In genomic region chr5:155514105-155514563, GRCh38 we compare ENCODE assay signal across 23 cellular contexts.
DNase-seq lines count a peak whose midpoint lies in the region; ATAC-seq, FAIRE-seq and TF ChIP-seq lines count a peak whose summit lies in the region.
"Had no signal": no experiment of that assay in that cellular context is flagged by ENCODE, and none has a peak within 500 bp of the region (broad histone marks: within the 10 kb centered on the region; RNA-seq: fewer than 3 reads in every experiment).

No MANE protein-coding gene starts in this region.

- TF ChIP-seq EP300 in HepG2 (IDR thresholded peaks at IDR 0.05; ENCODE audit: low read depth in 2 of 2, low read length in 2 of 2): peak in 1 of 2 experiments; percentile 85; a peak in 2 of 4 replicates
- peak; percentile 50; the same call in 1 of the 2 replicates for TF ChIP-seq EP300 in HepG2 (CRISPR knock-in tag; IDR thresholded peaks at IDR 0.05; ENCODE audit: borderline replicate concordance)

- peak overlapping the region; percentile 73 for H3K4me2 ChIP-seq in HepG2 (ENCODE audit: low read depth, low read length)

- H3K27ac ChIP-seq in HepG2 (ENCODE audit: extremely low read length, insufficient read depth, low read length): peak overlapping the region; percentile 80
- H3K27ac ChIP-seq: SJSA1 had no signal

- H3K4me1 ChIP-seq in HepG2 (ENCODE audit: insufficient read depth, low read length): peaks cover 44% of the 10 kb centered on the region
- H3K4me1 ChIP-seq: BE2C, SJSA1 had no signal

- peak overlapping the region; percentile 50 for H3K9ac ChIP-seq in HepG2 (ENCODE audit: insufficient read depth, low read depth, low read length)

- DNase-seq in Caki2 (ENCODE audit: low read depth) (peak; percentile 6), LoVo (ENCODE audit: low spot score) (peak; percentile 27), epithelial cell of proximal tubule (ENCODE audit: low read depth) (peak; percentile 81), HepG2 (ENCODE audit: low spot score) (peak; percentile 94), islet precursor cell (no peak)
- DNase-seq: BE2C; DMS79; KG1; NCI-H1092 treated with DMSO at 0.1 percent for 48 hours; NCI-H146; NCI-H2029 treated with DMSO at 0.1 percent for 48 hours; NCI-H226; NCI-H510A treated with DMSO at 0.1 percent for 48 hours; NCI-H774; NK-92 treated with Interleukin-12 subunit alpha and Interleukin-12 subunit beta, amount 100 ng/mL, for 24 hours had no signal

- no peak for TF ChIP-seq RAD21 in HepG2 (CRISPR knock-in tag; IDR thresholded peaks at IDR 0.05)

- H3K36me3 ChIP-seq in HepG2 (replicated peaks in 1 of 2; ENCODE audit: control insufficient read depth in 1 of 2, insufficient read depth in 2 of 2, low read length in 2 of 2): no peaks in the 10 kb centered on the region
- H3K36me3 ChIP-seq: BE2C, SJSA1 had no signal

- no peaks in the 10 kb centered on the region for H4K20me1 ChIP-seq in HepG2 (ENCODE audit: insufficient read depth, low read length)

- in situ Hi-C loops in Caki2 (cut with HindIII; ENCODE audit: low pct_unique_long_range_greater_than_20kb, low sequenced_read_pairs): no loop called here
- in situ Hi-C loops in HepG2 (cut with HindIII; ENCODE audit: extremely low pct_ligation_motif_present, low pct_unique_long_range_greater_than_20kb): no loop called here

- H3K79me2 ChIP-seq in HepG2 (ENCODE audit: insufficient read depth, low read length): no peaks in the 10 kb centered on the region

- H3K9me3 ChIP-seq in HepG2 (ENCODE audit: low read length): no peaks in the 10 kb centered on the region
- H3K9me3 ChIP-seq: BE2C, SJSA1 had no signal

- peak overlapping the region; percentile 48 for H2AFZ ChIP-seq in HepG2 (ENCODE audit: low read length)

- no peaks in the 10 kb centered on the region for H3K27me3 ChIP-seq in HepG2 (ENCODE audit: control insufficient read depth in 1 of 2, insufficient read depth in 2 of 2, low read length in 2 of 2)
- H3K27me3 ChIP-seq: BE2C, SJSA1 had no signal

- no peak for TF ChIP-seq CTCF in epithelial cell of proximal tubule (conservative IDR thresholded peaks at IDR 0.05; ENCODE audit: low read depth, low read length)
- no peak for TF ChIP-seq CTCF in HepG2 (CRISPR knock-in tag; IDR thresholded peaks at IDR 0.05)

- no TSS peak for BruUV-seq in HepG2 (replicated peaks; lab: Mats Ljungman, UMichigan)

- WGBS in HepG2 (ENCODE audit: low lambda C conversion rate): 4% methylated on average over 2 of the region's 2 CpGs

- CTCF ChIA-PET in HepG2 (lab: Yijun Ruan, JAX; ENCODE audit: low intra/inter-chr PET ratio, low total read pairs): no interaction called here

- peak; percentile 97 for FAIRE-seq in HepG2 (lab: Jason Lieb, UNC)
- FAIRE-seq: A204.1, H54, RCC 7860 had no signal

- TF ChIP-seq POLR2A in HepG2 (IDR thresholded peaks at IDR 0.05; ENCODE audit: insufficient read depth in 1 of 2, low read depth in 2 of 2, low read length in 2 of 2): peak; percentile 38 to 50; a peak in 2 of 4 replicates

- POLR2A ChIA-PET in HepG2 (lab: Yijun Ruan, JAX): interaction anchor here (1.5 kb wide), 1 partner anchor 53 kb away, joined by 13 read pairs; no protein-coding TSS in a partner anchor

- peak; percentile 100 for ATAC-seq in HepG2
- ATAC-seq in HG03571 (IDR thresholded peaks at IDR 0.05; ENCODE audit: unreplicated experiment): no peak
- ATAC-seq in GM21619 (IDR thresholded peaks at IDR 0.05; ENCODE audit: unreplicated experiment): no peak
- ATAC-seq in HG03442 (IDR thresholded peaks at IDR 0.05; ENCODE audit: unreplicated experiment): no peak
- ATAC-seq: Right ventricle myocardium inferior had no signal

- intact Hi-C loops in HepG2 (cut with micrococcal nuclease; ENCODE audit: unreplicated experiment): loop anchor here (1.0 kb wide), 1 partner anchor 54 kb away; no protein-coding TSS in a partner anchor

- no peak overlapping the region for H3K4me3 ChIP-seq in epithelial cell of proximal tubule (ENCODE audit: low read depth, low read length)
- peak overlapping the region in 2 of 3 experiments; percentile 30 to 41; a peak in 2 of 6 replicates for H3K4me3 ChIP-seq in HepG2 (replicated peaks in 1 of 3; ENCODE audit: insufficient read depth in 1 of 3, low read depth in 2 of 3, low read length in 3 of 3)
- H3K4me3 ChIP-seq: SJSA1 had no signal

TF ChIP-seq in HepG2, 621 proteins besides CTCF, POLR2A, EP300 and RAD21 (continues in another document):
- no peak for TF ChIP-seq MZF1 (CRISPR knock-in tag; IDR thresholded peaks at IDR 0.05; ENCODE audit: borderline replicate concordance)
- no peak for TF ChIP-seq SNAPC2 (CRISPR knock-in tag; IDR thresholded peaks at IDR 0.05)
- no peak for TF ChIP-seq CREB1 (IDR thresholded peaks at IDR 0.05)
- TF ChIP-seq CREB1 (CRISPR knock-in tag; IDR thresholded peaks at IDR 0.05): peak; percentile 15; the same call in 1 of the 2 replicates
- peak; percentile 85 for TF ChIP-seq HNF4A (CRISPR knock-in tag; IDR thresholded peaks at IDR 0.05)
- peak; percentile 45 for TF ChIP-seq PPARG (CRISPR knock-in tag; conservative IDR thresholded peaks at IDR 0.05)
- TF ChIP-seq MEIS1 (CRISPR knock-in tag; IDR thresholded peaks at IDR 0.05; ENCODE audit: borderline replicate concordance): no peak
- TF ChIP-seq MXD4 (CRISPR knock-in tag; IDR thresholded peaks at IDR 0.05): no peak
- TF ChIP-seq WIZ (CRISPR knock-in tag; IDR thresholded peaks at IDR 0.05): no peak
- peak; percentile 23; the same call in 1 of the 2 replicates for TF ChIP-seq ZNF574 (CRISPR knock-in tag; IDR thresholded peaks at IDR 0.05)
- TF ChIP-seq ZNF292 (CRISPR knock-in tag; IDR thresholded peaks at IDR 0.05; ENCODE audit: borderline replicate concordance, low read depth): peak; percentile 45; the same call in 1 of the 2 replicates
- TF ChIP-seq IRX3 (CRISPR knock-in tag; IDR thresholded peaks at IDR 0.05; ENCODE audit: borderline replicate concordance, low read depth): no peak
- TF ChIP-seq ZFP91 (CRISPR knock-in tag; IDR thresholded peaks at IDR 0.05; ENCODE audit: borderline replicate concordance): no peak
- no peak for TF ChIP-seq GLMP (CRISPR knock-in tag; IDR thresholded peaks at IDR 0.05; ENCODE audit: borderline replicate concordance)
- TF ChIP-seq NR2F1 (CRISPR knock-in tag; IDR thresholded peaks at IDR 0.05): 0 out of 4 replicates have a peak, but pooled peaks of 1 of the 2 experiments have one; percentile 28
- TF ChIP-seq THAP11 (CRISPR knock-in tag; IDR thresholded peaks at IDR 0.05): no peak
- no peak for TF ChIP-seq FOXP1 (IDR thresholded peaks at IDR 0.05)
- TF ChIP-seq FOXP1 (CRISPR knock-in tag; IDR thresholded peaks at IDR 0.05): peak; percentile 57
- peak; percentile 74; the same call in 1 of the 2 replicates for TF ChIP-seq NCOR1 (IDR thresholded peaks at IDR 0.05; ENCODE audit: borderline replicate concordance, low read length)
- peak; percentile 11; the same call in 1 of the 2 replicates for TF ChIP-seq SMC3 (IDR thresholded peaks at IDR 0.05; ENCODE audit: low read length)
- no peak for TF ChIP-seq MTA1 (CRISPR knock-in tag; IDR thresholded peaks at IDR 0.05; ENCODE audit: borderline replicate concordance)
- 0 out of 2 replicates have a peak, but pooled peaks have one; percentile 29 for TF ChIP-seq KDM6A (CRISPR knock-in tag; IDR thresholded peaks at IDR 0.05; ENCODE audit: low read depth)
- TF ChIP-seq ATF7-NPFF (CRISPR knock-in tag; IDR thresholded peaks at IDR 0.05; ENCODE audit: low read depth): no peak
- no peak for TF ChIP-seq ZNF367 (CRISPR knock-in tag; IDR thresholded peaks at IDR 0.05; ENCODE audit: borderline replicate concordance)
- no peak for TF ChIP-seq ZSCAN12 (CRISPR knock-in tag; IDR thresholded peaks at IDR 0.05)
- no peak for TF ChIP-seq ZNF720 (CRISPR knock-in tag; IDR thresholded peaks at IDR 0.05)
